In genomic region chr11:16356751-16357365, GRCh38 we compare ENCODE assay signal across 1 cellular context.
TF ChIP-seq lines count a peak whose summit lies in the region.

No MANE protein-coding gene starts in this region.

TF ChIP-seq in HepG2, 621 proteins besides CTCF, POLR2A, EP300 and RAD21 (continued from another document):
- TF ChIP-seq, protein P1, sequence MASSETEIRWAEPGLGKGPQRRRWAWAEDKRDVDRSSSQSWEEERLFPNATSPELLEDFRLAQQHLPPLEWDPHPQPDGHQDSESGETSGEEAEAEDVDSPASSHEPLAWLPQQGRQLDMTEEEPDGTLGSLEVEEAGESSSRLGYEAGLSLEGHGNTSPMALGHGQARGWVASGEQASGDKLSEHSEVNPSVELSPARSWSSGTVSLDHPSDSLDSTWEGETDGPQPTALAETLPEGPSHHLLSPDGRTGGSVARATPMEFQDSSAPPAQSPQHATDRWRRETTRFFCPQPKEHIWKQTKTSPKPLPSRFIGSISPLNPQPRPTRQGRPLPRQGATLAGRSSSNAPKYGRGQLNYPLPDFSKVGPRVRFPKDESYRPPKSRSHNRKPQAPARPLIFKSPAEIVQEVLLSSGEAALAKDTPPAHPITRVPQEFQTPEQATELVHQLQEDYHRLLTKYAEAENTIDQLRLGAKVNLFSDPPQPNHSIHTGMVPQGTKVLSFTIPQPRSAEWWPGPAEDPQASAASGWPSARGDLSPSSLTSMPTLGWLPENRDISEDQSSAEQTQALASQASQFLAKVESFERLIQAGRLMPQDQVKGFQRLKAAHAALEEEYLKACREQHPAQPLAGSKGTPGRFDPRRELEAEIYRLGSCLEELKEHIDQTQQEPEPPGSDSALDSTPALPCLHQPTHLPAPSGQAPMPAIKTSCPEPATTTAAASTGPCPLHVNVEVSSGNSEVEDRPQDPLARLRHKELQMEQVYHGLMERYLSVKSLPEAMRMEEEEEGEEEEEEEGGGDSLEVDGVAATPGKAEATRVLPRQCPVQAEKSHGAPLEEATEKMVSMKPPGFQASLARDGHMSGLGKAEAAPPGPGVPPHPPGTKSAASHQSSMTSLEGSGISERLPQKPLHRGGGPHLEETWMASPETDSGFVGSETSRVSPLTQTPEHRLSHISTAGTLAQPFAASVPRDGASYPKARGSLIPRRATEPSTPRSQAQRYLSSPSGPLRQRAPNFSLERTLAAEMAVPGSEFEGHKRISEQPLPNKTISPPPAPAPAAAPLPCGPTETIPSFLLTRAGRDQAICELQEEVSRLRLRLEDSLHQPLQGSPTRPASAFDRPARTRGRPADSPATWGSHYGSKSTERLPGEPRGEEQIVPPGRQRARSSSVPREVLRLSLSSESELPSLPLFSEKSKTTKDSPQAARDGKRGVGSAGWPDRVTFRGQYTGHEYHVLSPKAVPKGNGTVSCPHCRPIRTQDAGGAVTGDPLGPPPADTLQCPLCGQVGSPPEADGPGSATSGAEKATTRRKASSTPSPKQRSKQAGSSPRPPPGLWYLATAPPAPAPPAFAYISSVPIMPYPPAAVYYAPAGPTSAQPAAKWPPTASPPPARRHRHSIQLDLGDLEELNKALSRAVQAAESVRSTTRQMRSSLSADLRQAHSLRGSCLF (CRISPR knock-in tag; IDR thresholded peaks at IDR 0.05; ENCODE audit: borderline replicate concordance), result no peak
- TF ChIP-seq, protein P2, sequence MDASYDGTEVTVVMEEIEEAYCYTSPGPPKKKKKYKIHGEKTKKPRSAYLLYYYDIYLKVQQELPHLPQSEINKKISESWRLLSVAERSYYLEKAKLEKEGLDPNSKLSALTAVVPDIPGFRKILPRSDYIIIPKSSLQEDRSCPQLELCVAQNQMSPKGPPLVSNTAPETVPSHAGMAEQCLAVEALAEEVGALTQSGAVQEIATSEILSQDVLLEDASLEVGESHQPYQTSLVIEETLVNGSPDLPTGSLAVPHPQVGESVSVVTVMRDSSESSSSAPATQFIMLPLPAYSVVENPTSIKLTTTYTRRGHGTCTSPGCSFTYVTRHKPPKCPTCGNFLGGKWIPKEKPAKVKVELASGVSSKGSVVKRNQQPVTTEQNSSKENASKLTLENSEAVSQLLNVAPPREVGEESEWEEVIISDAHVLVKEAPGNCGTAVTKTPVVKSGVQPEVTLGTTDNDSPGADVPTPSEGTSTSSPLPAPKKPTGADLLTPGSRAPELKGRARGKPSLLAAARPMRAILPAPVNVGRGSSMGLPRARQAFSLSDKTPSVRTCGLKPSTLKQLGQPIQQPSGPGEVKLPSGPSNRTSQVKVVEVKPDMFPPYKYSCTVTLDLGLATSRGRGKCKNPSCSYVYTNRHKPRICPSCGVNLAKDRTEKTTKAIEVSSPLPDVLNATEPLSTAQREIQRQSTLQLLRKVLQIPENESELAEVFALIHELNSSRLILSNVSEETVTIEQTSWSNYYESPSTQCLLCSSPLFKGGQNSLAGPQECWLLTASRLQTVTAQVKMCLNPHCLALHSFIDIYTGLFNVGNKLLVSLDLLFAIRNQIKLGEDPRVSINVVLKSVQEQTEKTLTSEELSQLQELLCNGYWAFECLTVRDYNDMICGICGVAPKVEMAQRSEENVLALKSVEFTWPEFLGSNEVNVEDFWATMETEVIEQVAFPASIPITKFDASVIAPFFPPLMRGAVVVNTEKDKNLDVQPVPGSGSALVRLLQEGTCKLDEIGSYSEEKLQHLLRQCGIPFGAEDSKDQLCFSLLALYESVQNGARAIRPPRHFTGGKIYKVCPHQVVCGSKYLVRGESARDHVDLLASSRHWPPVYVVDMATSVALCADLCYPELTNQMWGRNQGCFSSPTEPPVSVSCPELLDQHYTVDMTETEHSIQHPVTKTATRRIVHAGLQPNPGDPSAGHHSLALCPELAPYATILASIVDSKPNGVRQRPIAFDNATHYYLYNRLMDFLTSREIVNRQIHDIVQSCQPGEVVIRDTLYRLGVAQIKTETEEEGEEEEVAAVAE (CRISPR knock-in tag; IDR thresholded peaks at IDR 0.05; ENCODE audit: borderline replicate concordance), result no peak
- TF ChIP-seq ZNF282 (IDR thresholded peaks at IDR 0.05; ENCODE audit: partially characterized antibody), result no peak
- peak; percentile 46 for TF ChIP-seq ASH2L (IDR thresholded peaks at IDR 0.05; ENCODE audit: insufficient read length, low read depth, low read length)
- no peak for TF ChIP-seq JUN (CRISPR knock-in tag; IDR thresholded peaks at IDR 0.05)
- TF ChIP-seq, protein P3, sequence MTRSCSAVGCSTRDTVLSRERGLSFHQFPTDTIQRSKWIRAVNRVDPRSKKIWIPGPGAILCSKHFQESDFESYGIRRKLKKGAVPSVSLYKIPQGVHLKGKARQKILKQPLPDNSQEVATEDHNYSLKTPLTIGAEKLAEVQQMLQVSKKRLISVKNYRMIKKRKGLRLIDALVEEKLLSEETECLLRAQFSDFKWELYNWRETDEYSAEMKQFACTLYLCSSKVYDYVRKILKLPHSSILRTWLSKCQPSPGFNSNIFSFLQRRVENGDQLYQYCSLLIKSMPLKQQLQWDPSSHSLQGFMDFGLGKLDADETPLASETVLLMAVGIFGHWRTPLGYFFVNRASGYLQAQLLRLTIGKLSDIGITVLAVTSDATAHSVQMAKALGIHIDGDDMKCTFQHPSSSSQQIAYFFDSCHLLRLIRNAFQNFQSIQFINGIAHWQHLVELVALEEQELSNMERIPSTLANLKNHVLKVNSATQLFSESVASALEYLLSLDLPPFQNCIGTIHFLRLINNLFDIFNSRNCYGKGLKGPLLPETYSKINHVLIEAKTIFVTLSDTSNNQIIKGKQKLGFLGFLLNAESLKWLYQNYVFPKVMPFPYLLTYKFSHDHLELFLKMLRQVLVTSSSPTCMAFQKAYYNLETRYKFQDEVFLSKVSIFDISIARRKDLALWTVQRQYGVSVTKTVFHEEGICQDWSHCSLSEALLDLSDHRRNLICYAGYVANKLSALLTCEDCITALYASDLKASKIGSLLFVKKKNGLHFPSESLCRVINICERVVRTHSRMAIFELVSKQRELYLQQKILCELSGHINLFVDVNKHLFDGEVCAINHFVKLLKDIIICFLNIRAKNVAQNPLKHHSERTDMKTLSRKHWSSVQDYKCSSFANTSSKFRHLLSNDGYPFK (CRISPR knock-in tag; IDR thresholded peaks at IDR 0.05; ENCODE audit: borderline replicate concordance), result no peak
- TF ChIP-seq SOX6 (IDR thresholded peaks at IDR 0.05), result no peak
- peak; percentile 45; the same call in 1 of the 2 replicates for TF ChIP-seq SOX6 (CRISPR knock-in tag; IDR thresholded peaks at IDR 0.05)
- no peak for TF ChIP-seq HDAC1 (CRISPR knock-in tag; IDR thresholded peaks at IDR 0.05)
- TF ChIP-seq ZNF556 (CRISPR knock-in tag; IDR thresholded peaks at IDR 0.05; ENCODE audit: borderline replicate concordance), result no peak
- TF ChIP-seq FOXK2 (IDR thresholded peaks at IDR 0.05), result no peak
- TF ChIP-seq ZNF580 (CRISPR knock-in tag; IDR thresholded peaks at IDR 0.05; ENCODE audit: borderline replicate concordance, low read depth), result no peak
- no peak for TF ChIP-seq USF2 (IDR thresholded peaks at IDR 0.05; ENCODE audit: low read depth, low read length)
- no peak for TF ChIP-seq USF2 (CRISPR knock-in tag; IDR thresholded peaks at IDR 0.05; ENCODE audit: borderline replicate concordance)
